In genomic region chr9:581673-582497, GRCh38 we compare ENCODE assay signal across 10 cellular contexts.
A peak's percentile ranks its signal among the peaks of the same experiment; 100 is the strongest.
DNase-seq lines count a peak whose midpoint lies in the region; ATAC-seq and TF ChIP-seq lines count a peak whose summit lies in the region.
"Had no signal": no experiment of that assay in that cellular context is flagged by ENCODE, and none has a peak within 500 bp of the region (broad histone marks: within the 10 kb centered on the region; RNA-seq: fewer than 3 reads in every experiment).

No MANE protein-coding gene starts in this region.

- peak; percentile 6 for TF ChIP-seq CTCF in GM20000 (IDR thresholded peaks at IDR 0.05; ENCODE audit: extremely low read depth, missing control alignments)

- H3K4me1 ChIP-seq in effector memory CD4-positive, alpha-beta T cell (ENCODE audit: control insufficient read depth, insufficient read depth, low read length, poor library complexity, severe bottlenecking) = no peaks in the 10 kb centered on the region

- H3K27me3 ChIP-seq in effector memory CD4-positive, alpha-beta T cell (replicated peaks; ENCODE audit: control insufficient read depth, insufficient read depth, low read length, poor library complexity, severe bottlenecking) = no peaks in the 10 kb centered on the region

- H3K36me3 ChIP-seq in effector memory CD4-positive, alpha-beta T cell (ENCODE audit: control insufficient read depth, insufficient read depth, low read length) = no peaks in the 10 kb centered on the region

- DNase-seq in AG08396 (ENCODE audit: low spot score) = peak; percentile 19
- DNase-seq in GM20000 (ENCODE audit: low spot score) = peak; percentile 44
- peak; percentile 46 for DNase-seq in SK-MEL-5 (ENCODE audit: low read depth, low spot score)
- DNase-seq in islet precursor cell = peak; percentile 77
- no peak for DNase-seq in stimulated activated CD4-positive, alpha-beta T cell treated with anti-CD3 and anti-CD28 coated beads, Interleukin-4, amount 100 ng/mL, for 4 hours
- DNase-seq in effector memory CD4-positive, alpha-beta T cell = no peak
- no peak for DNase-seq in NCI-H1105 treated with DMSO at 0.1 percent for 48 hours (lab: John Stamatoyannopoulos, UW)
- DNase-seq: activated naive CD4-positive, alpha-beta T cell treated with anti-CD3 and anti-CD28 coated beads, Interleukin-2, amount 10 ng/mL, durations not matched to agents 7 days and 5 days; left colon had no signal

- H3K27ac ChIP-seq in effector memory CD4-positive, alpha-beta T cell (ENCODE audit: insufficient read depth, low read length, poor library complexity, severe bottlenecking) = no peak overlapping the region

- H3K4me3 ChIP-seq in effector memory CD4-positive, alpha-beta T cell (ENCODE audit: insufficient read depth, low read depth, low read length, poor library complexity, severe bottlenecking) = no peak overlapping the region

- H3K9me3 ChIP-seq in effector memory CD4-positive, alpha-beta T cell (ENCODE audit: control insufficient read depth, low read length) = no peaks in the 10 kb centered on the region

- in situ Hi-C loops in SK-MEL-5 (cut with HindIII; ENCODE audit: low pct_unique_long_range_greater_than_20kb, low sequenced_read_pairs) = no loop called here

- no peak for ATAC-seq in GM18519 (IDR thresholded peaks at IDR 0.05; ENCODE audit: low FRiP score, unreplicated experiment)
- ATAC-seq: left colon had no signal

Comparison
In these comparisons a context has a peak if more than half of its experiments do, and no peak if none do; other contexts are left out.
1. DNase-seq: peak in AG08396 (single experiment), GM20000 (single experiment), SK-MEL-5 (single experiment) and islet precursor cell (single experiment); none in stimulated activated CD4-positive, alpha-beta T cell treated with anti-CD3 and anti-CD28 coated beads, Interleukin-4, amount 100 ng/mL, for 4 hours (0 of 2), effector memory CD4-positive, alpha-beta T cell (0 of 3) and NCI-H1105 treated with DMSO at 0.1 percent for 48 hours (single experiment).